1 cellular context compared by ENCODE assay signal in the genomic region with DNA sequence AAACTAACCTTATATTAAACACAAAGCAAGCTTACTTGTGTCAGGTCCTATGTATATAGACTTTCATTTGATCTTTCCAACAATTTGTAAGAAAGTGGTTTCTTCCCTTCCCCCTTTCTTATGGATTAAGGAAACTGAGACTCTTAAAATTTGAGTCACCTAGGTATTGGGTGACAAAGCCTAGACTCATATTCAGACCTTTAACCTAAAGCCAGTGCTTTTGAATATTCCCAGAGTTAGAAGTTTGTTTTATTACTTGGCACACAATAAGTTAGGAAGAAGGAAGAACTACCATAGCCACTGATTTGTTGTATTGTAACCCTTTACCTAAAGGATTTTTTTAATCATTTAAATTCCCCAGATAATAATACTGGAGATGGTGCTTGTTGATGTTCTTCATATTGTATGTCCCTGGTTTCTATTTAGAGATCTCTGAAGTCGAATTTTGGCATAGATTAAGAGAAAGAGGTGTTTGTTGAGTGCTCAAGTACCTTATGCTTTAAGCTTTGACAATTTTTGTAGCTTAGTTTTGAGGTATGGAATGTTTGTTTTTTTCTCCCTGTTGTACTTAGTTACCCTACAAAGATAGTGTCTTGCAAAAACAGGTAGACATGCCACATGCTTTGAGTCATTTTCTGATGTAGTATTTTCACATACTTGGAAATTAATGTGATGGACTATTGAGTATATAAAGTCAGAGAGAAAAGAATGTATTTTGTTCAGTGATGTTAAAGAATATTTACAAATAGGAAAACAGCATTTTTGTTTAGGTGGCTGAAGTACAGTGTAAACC.
TF ChIP-seq lines count a peak whose summit lies in the region.

No MANE protein-coding gene starts in this region.

TF ChIP-seq in K562, 482 proteins besides CTCF, POLR2A, EP300 and RAD21:
- TF ChIP-seq RBFOX2 (IDR thresholded peaks at IDR 0.05; ENCODE audit: low read depth, low read length) (0 out of 2 replicates have a peak, but pooled peaks have one; percentile 15), KLF10 (CRISPR knock-in tag; IDR thresholded peaks at IDR 0.05) (no peak), KLF16 (IDR thresholded peaks at IDR 0.05) (no peak)
- TF ChIP-seq, protein P1, sequence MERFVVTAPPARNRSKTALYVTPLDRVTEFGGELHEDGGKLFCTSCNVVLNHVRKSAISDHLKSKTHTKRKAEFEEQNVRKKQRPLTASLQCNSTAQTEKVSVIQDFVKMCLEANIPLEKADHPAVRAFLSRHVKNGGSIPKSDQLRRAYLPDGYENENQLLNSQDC (CRISPR knock-in tag; IDR thresholded peaks at IDR 0.05) = no peak
